ENCODE assay signal across 33 cellular contexts in the genomic region with DNA sequence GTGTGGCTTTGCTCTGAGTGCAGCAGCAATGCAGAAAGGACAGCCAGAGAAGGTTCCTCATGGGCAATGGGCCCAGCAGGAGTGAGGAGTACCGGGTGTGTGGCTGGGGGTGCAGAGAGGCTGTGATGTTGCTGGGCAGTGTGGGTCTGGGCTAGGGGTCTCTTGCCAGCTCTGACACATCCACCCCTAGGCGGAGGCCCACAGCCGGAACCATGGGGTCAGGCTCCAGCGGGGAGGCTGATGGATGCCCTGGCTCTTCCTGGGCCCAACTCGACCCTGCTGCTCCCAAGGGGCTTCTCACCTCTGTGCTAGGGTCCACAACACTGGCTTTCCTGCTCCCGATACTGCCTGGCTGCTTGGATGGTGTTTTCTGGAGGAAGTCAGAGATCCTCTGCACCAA.
"Had no signal": no experiment of that assay in that cellular context is flagged by ENCODE, and none has a peak within 500 bp of the region (broad histone marks: within the 10 kb centered on the region; RNA-seq: fewer than 3 reads in every experiment).

No MANE protein-coding gene starts in this region.

- H3K4me1 Mint-ChIP-seq: activated B cell treated with CpG ODN at 0.5 μM for 24 hours had no signal

- DNase-seq: activated B cell treated with CpG ODN at 0.5 μM for 24 hours; activated CD4-positive, alpha-beta memory T cell treated with anti-CD3 and anti-CD28 coated beads for 36 hours; activated CD4-positive, alpha-beta T cell treated with anti-CD3 and anti-CD28 coated beads for 4 hours; activated CD4-positive, alpha-beta T cell treated with anti-CD3 and anti-CD28 coated beads, Interleukin-2, amount 50 U/mL, for 1 hour; activated CD4-positive, CD25-positive, alpha-beta regulatory T cell treated with anti-CD3 and anti-CD28 coated beads, Interleukin-2, amount 50 U/mL, for 72 hours; activated CD8-positive, alpha-beta memory T cell treated with anti-CD3 and anti-CD28 coated beads, Interleukin-2, amount 50 U/mL, for 4 hours; activated gamma-delta T cell treated with Interleukin-2 at 50 U/mL for 16 hours; activated naive CD4-positive, alpha-beta T cell treated with anti-CD3 and anti-CD28 coated beads for 36 hours; activated T-cell treated with anti-CD3 and anti-CD28 coated beads for 4 hours; activated T-cell treated with anti-CD3 and anti-CD28 coated beads, Interleukin-2, amount 50 U/mL, for 4 hours; adrenal gland; body of pancreas; NCI-H1092 treated with DMSO at 0.1 percent for 48 hours; NCI-H1417; NCI-H187 treated with DMSO at 0.1 percent for 48 hours; NCI-H2081; NCI-H510A; NCI-H526; NCI-H748 treated with DMSO at 0.1 percent for 48 hours; NK-92 treated with Interleukin-12 subunit alpha and Interleukin-12 subunit beta, amount 100 ng/mL, for 24 hours; PC-3; Peyer's patch; RPMI8226; SIG-M5; SW 1271; T-helper 1 cell; T-helper 2 cell; T-helper 9 cell had no signal

- H3K27me3 ChIP-seq: adrenal gland, body of pancreas, breast epithelium, Peyer's patch had no signal

- H3K27ac ChIP-seq: adrenal gland, body of pancreas, breast epithelium, Peyer's patch, VCaP had no signal

- H3K4me1 ChIP-seq: adrenal gland, body of pancreas, breast epithelium, Peyer's patch had no signal

- H3K9me3 ChIP-seq: body of pancreas had no signal

- H3K27ac Mint-ChIP-seq: activated B cell treated with CpG ODN at 0.5 μM for 24 hours; activated CD4-positive, alpha-beta memory T cell treated with anti-CD3 and anti-CD28 coated beads for 36 hours; activated naive CD4-positive, alpha-beta T cell treated with anti-CD3 and anti-CD28 coated beads for 36 hours; activated T-helper 1 cell treated with anti-CD3 and anti-CD28 coated beads, Interleukin-12 subunit alpha, Interleukin-12 subunit beta, Interleukin-2, Interleukin-4 antibody, amounts not matched to agents 30 ng/mL and 10 ng/mL and 1 ng/mL, durations not matched to agents 14 hours and 24 hours and 36 hours had no signal

- ATAC-seq: activated naive CD4-positive, alpha-beta T cell treated with anti-CD3 and anti-CD28 coated beads, Interleukin-2, amount 50 U/mL, for 72 hours; activated T-cell treated with anti-CD3 and anti-CD28 coated beads, Interleukin-2, amount 50 U/mL, for 4 hours; body of pancreas; PC-3; SK-N-SH treated with all-trans-retinoic acid at 6 μM for 48 hours had no signal

- H3K4me3 Mint-ChIP-seq: activated B cell treated with CpG ODN at 0.5 μM for 24 hours; activated CD4-positive, alpha-beta memory T cell treated with anti-CD3 and anti-CD28 coated beads for 36 hours; activated naive CD4-positive, alpha-beta T cell treated with anti-CD3 and anti-CD28 coated beads for 36 hours; activated T-cell treated with anti-CD3 and anti-CD28 coated beads, Interleukin-2, amount 50 U/mL, for 4 hours; activated T-helper 1 cell treated with anti-CD3 and anti-CD28 coated beads, Interleukin-12 subunit alpha, Interleukin-12 subunit beta, Interleukin-2, Interleukin-4 antibody, amounts not matched to agents 30 ng/mL and 10 ng/mL and 1 ng/mL, durations not matched to agents 14 hours and 24 hours and 36 hours had no signal

- H3K4me3 ChIP-seq: adrenal gland, body of pancreas, breast epithelium, Peyer's patch had no signal

- H3K27me3 Mint-ChIP-seq: activated B cell treated with CpG ODN at 0.5 μM for 24 hours; activated CD4-positive, alpha-beta memory T cell treated with anti-CD3 and anti-CD28 coated beads for 36 hours had no signal
